ENCODE assay signal across 1 cellular context in genomic region chr1:74856174-74856573, GRCh38.
TF ChIP-seq lines count a peak whose summit lies in the region.

No MANE protein-coding gene starts in this region.

TF ChIP-seq in GM23338, 12 proteins besides CTCF, POLR2A, EP300 and RAD21:
- TF ChIP-seq, protein P1, sequence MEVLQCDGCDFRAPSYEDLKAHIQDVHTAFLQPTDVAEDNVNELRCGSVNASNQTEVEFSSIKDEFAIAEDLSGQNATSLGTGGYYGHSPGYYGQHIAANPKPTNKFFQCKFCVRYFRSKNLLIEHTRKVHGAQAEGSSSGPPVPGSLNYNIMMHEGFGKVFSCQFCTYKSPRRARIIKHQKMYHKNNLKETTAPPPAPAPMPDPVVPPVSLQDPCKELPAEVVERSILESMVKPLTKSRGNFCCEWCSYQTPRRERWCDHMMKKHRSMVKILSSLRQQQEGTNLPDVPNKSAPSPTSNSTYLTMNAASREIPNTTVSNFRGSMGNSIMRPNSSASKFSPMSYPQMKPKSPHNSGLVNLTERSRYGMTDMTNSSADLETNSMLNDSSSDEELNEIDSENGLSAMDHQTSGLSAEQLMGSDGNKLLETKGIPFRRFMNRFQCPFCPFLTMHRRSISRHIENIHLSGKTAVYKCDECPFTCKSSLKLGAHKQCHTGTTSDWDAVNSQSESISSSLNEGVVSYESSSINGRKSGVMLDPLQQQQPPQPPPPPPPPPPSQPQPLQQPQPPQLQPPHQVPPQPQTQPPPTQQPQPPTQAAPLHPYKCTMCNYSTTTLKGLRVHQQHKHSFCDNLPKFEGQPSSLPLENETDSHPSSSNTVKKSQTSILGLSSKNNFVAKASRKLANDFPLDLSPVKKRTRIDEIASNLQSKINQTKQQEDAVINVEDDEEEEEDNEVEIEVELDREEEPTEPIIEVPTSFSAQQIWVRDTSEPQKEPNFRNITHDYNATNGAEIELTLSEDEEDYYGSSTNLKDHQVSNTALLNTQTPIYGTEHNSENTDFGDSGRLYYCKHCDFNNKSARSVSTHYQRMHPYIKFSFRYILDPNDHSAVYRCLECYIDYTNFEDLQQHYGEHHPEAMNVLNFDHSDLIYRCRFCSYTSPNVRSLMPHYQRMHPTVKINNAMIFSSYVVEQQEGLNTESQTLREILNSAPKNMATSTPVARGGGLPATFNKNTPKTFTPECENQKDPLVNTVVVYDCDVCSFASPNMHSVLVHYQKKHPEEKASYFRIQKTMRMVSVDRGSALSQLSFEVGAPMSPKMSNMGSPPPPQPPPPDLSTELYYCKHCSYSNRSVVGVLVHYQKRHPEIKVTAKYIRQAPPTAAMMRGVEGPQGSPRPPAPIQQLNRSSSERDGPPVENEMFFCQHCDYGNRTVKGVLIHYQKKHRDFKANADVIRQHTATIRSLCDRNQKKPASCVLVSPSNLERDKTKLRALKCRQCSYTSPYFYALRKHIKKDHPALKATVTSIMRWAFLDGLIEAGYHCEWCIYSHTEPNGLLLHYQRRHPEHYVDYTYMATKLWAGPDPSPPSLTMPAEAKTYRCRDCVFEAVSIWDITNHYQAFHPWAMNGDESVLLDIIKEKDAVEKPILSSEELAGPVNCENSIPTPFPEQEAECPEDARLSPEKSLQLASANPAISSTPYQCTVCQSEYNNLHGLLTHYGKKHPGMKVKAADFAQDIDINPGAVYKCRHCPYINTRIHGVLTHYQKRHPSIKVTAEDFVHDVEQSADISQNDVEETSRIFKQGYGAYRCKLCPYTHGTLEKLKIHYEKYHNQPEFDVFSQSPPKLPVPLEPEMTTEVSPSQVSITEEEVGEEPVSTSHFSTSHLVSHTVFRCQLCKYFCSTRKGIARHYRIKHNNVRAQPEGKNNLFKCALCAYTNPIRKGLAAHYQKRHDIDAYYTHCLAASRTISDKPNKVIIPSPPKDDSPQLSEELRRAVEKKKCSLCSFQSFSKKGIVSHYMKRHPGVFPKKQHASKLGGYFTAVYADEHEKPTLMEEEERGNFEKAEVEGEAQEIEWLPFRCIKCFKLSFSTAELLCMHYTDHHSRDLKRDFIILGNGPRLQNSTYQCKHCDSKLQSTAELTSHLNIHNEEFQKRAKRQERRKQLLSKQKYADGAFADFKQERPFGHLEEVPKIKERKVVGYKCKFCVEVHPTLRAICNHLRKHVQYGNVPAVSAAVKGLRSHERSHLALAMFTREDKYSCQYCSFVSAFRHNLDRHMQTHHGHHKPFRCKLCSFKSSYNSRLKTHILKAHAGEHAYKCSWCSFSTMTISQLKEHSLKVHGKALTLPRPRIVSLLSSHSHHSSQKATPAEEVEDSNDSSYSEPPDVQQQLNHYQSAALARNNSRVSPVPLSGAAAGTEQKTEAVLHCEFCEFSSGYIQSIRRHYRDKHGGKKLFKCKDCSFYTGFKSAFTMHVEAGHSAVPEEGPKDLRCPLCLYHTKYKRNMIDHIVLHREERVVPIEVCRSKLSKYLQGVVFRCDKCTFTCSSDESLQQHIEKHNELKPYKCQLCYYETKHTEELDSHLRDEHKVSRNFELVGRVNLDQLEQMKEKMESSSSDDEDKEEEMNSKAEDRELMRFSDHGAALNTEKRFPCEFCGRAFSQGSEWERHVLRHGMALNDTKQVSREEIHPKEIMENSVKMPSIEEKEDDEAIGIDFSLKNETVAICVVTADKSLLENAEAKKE (CRISPR knock-in tag; IDR thresholded peaks at IDR 0.05), result peak; percentile 50; the same call in 1 of the 2 replicates
- TF ChIP-seq STAT1 (IDR thresholded peaks at IDR 0.05; ENCODE audit: unreplicated experiment) (no peak), POLR2AphosphoS5 (IDR thresholded peaks at IDR 0.05; ENCODE audit: low read depth) (no peak)
